2 cellular contexts compared by ENCODE assay signal in genomic region chr15:39587291-39587909, GRCh38.
TF ChIP-seq lines count a peak whose summit lies in the region.

No MANE protein-coding gene starts in this region.

TF ChIP-seq in HepG2, 621 proteins besides CTCF, POLR2A, EP300 and RAD21:
- peak; percentile 15; the same call in 1 of the 2 replicates for TF ChIP-seq POLR2G (IDR thresholded peaks at IDR 0.05; ENCODE audit: low read depth, low read length)
- TF ChIP-seq LRRFIP1 (CRISPR knock-in tag; conservative IDR thresholded peaks at IDR 0.05): no peak
- TF ChIP-seq RBFOX2 (IDR thresholded peaks at IDR 0.05; ENCODE audit: low read depth, low read length): peak; percentile 33; the same call in 1 of the 2 replicates

TF ChIP-seq in H1, 55 proteins besides CTCF, POLR2A, EP300 and RAD21:
- TF ChIP-seq POLR2AphosphoS5 (IDR thresholded peaks at IDR 0.05; ENCODE audit: low read depth, low read length) (peak; percentile 88), JUN (IDR thresholded peaks at IDR 0.05; ENCODE audit: low read depth, low read length) (no peak)
TF ChIP-seq in H1: peak in this region for 1.
